In genomic region chr11:102085864-102086551, GRCh38 we compare ENCODE assay signal across 2 cellular contexts.
TF ChIP-seq lines count a peak whose summit lies in the region.

No MANE protein-coding gene starts in this region.

TF ChIP-seq in A549, 52 proteins besides CTCF, POLR2A, EP300 and RAD21 (continued from another document):
- TF ChIP-seq JUN (IDR thresholded peaks at IDR 0.05): peak in 1 of 2 experiments; percentile 35; a peak in 2 of 5 replicates
- no peak for TF ChIP-seq NR3C1 (IDR thresholded peaks at IDR 0.05)
- no peak for TF ChIP-seq ZC3H11A (IDR thresholded peaks at IDR 0.05)
- no peak for TF ChIP-seq CBX8 (IDR thresholded peaks at IDR 0.05)
- TF ChIP-seq POLR2AphosphoS2 (conservative IDR thresholded peaks at IDR 0.05; ENCODE audit: low read length): no peak
- TF ChIP-seq ESRRA (IDR thresholded peaks at IDR 0.05; ENCODE audit: borderline replicate concordance, low read length): no peak
- TF ChIP-seq TP53 (CRISPR knock-in tag; IDR thresholded peaks at IDR 0.05): no peak
- no peak for TF ChIP-seq MAZ (IDR thresholded peaks at IDR 0.05; ENCODE audit: borderline replicate concordance, low read depth, low read length)
- TF ChIP-seq RCOR1 (IDR thresholded peaks at IDR 0.05; ENCODE audit: low read depth, low read length): no peak
- TF ChIP-seq ZSCAN20 (CRISPR knock-in tag; IDR thresholded peaks at IDR 0.05): no peak
- TF ChIP-seq E2F6 (IDR thresholded peaks at IDR 0.05; ENCODE audit: borderline replicate concordance, low read depth): no peak
- TF ChIP-seq USF2 (IDR thresholded peaks at IDR 0.05): no peak
- no peak for TF ChIP-seq HOXA7 (CRISPR knock-in tag; IDR thresholded peaks at IDR 0.05)
- TF ChIP-seq MYC (IDR thresholded peaks at IDR 0.05; ENCODE audit: borderline replicate concordance, low read length): no peak
- 0 out of 3 replicates have a peak, but pooled peaks have one; percentile 29 for TF ChIP-seq BCL3 (IDR thresholded peaks at IDR 0.05)
- no peak for TF ChIP-seq RFX5 (IDR thresholded peaks at IDR 0.05)
- TF ChIP-seq MAFK (IDR thresholded peaks at IDR 0.05; ENCODE audit: partially characterized antibody): no peak
- peak; percentile 59; the same call in 1 of the 2 replicates for TF ChIP-seq JUNB (IDR thresholded peaks at IDR 0.05)
- no peak for TF ChIP-seq NFE2L2 (conservative IDR thresholded peaks at IDR 0.05; ENCODE audit: low read length)
- no peak for TF ChIP-seq HDAC2 (IDR thresholded peaks at IDR 0.05)
- TF ChIP-seq REST (IDR thresholded peaks at IDR 0.05): no peak
- TF ChIP-seq PHF8 (IDR thresholded peaks at IDR 0.05; ENCODE audit: borderline replicate concordance, low read depth): no peak
- no peak for TF ChIP-seq ATOH8 (CRISPR knock-in tag; IDR thresholded peaks at IDR 0.05; ENCODE audit: low read depth)
- no peak for TF ChIP-seq FOSB (CRISPR knock-in tag; IDR thresholded peaks at IDR 0.05)
- TF ChIP-seq HMGXB4 (CRISPR knock-in tag; IDR thresholded peaks at IDR 0.05; ENCODE audit: borderline replicate concordance): no peak
- TF ChIP-seq RARB (CRISPR knock-in tag; IDR thresholded peaks at IDR 0.05): no peak

TF ChIP-seq in IMR-90, 13 proteins besides CTCF, POLR2A, EP300 and RAD21 (continued from another document):
- TF ChIP-seq ELK1 (IDR thresholded peaks at IDR 0.05; ENCODE audit: borderline replicate concordance, low read depth, low read length) (no peak), MAZ (IDR thresholded peaks at IDR 0.05; ENCODE audit: borderline replicate concordance, low read depth, low read length) (no peak), CHD1 (IDR thresholded peaks at IDR 0.05; ENCODE audit: low read depth, low read length) (no peak), BHLHE40 (IDR thresholded peaks at IDR 0.05; ENCODE audit: low read depth, low read length) (no peak), RFX5 (IDR thresholded peaks at IDR 0.05; ENCODE audit: low read depth, low read length) (no peak), RCOR1 (IDR thresholded peaks at IDR 0.05; ENCODE audit: insufficient replicate concordance, low read length) (no peak), CEBPB (IDR thresholded peaks at IDR 0.05; ENCODE audit: low read depth, low read length) (no peak), MAFK (IDR thresholded peaks at IDR 0.05; ENCODE audit: low read depth, low read length) (no peak), MXI1 (IDR thresholded peaks at IDR 0.05; ENCODE audit: borderline replicate concordance, low read depth, low read length) (no peak), NFE2L2 (IDR thresholded peaks at IDR 0.05; ENCODE audit: low read depth, low read length) (no peak)
